Comparison of ENCODE assay signal across 8 cellular contexts in genomic region chr7:101542527-101543241, GRCh38.
DNase-seq lines count a peak whose midpoint lies in the region; ATAC-seq and TF ChIP-seq lines count a peak whose summit lies in the region.

No MANE protein-coding gene starts in this region.

- no peaks in the 10 kb centered on the region for H3K27me3 ChIP-seq in GM06990 (replicated peaks; ENCODE audit: control insufficient read depth, insufficient read depth, low read length)

- no peak for ATAC-seq in GM18873 (IDR thresholded peaks at IDR 0.05; ENCODE audit: low FRiP score, unreplicated experiment)

- H3K4me3 ChIP-seq in GM06990 (replicated peaks; ENCODE audit: low read depth, low read length), result no peak overlapping the region

- H3K36me3 ChIP-seq in GM06990 (ENCODE audit: control insufficient read depth, insufficient read depth, low read length), result no peaks in the 10 kb centered on the region

- peak overlapping the region in 2 of 5 experiments; percentile 29 to 55 for H3K27ac Mint-ChIP-seq in brain

- TF ChIP-seq CTCF in GM06990 (IDR thresholded peaks at IDR 0.05; ENCODE audit: insufficient read depth, low read length, poor library complexity, severe bottlenecking) (peak; percentile 81), brain (conservative IDR thresholded peaks at IDR 0.05) (peak; percentile 97 to 99)

- peak; percentile 33 for DNase-seq in GM06990 (ENCODE audit: extremely low read depth, insufficient read length)
- DNase-seq in NCI-H1092 (lab: John Stamatoyannopoulos, UW), result peak; percentile 73
- peak; percentile 33 for DNase-seq in UCSD-AML1 (lab: John Stamatoyannopoulos, UW; ENCODE audit: unreplicated experiment)
- DNase-seq in kidney glomerular epithelial cell (lab: John Stamatoyannopoulos, UW), result peak; percentile 42
- peak; percentile 76 for DNase-seq in stimulated activated CD4-positive, alpha-beta T cell treated with anti-CD3 and anti-CD28 coated beads, Interleukin-4, amount 100 ng/mL, for 1 hour
- no peak for DNase-seq in posterior vena cava (ENCODE audit: low spot score)

- H3K4me1 Mint-ChIP-seq in brain, result peaks cover 5% of the 10 kb centered on the region

- H3K9me3 Mint-ChIP-seq in brain, result no peaks in the 10 kb centered on the region

- peaks cover 3% of the 10 kb centered on the region for H3K27me3 Mint-ChIP-seq in brain

- no peak overlapping the region for H3K4me3 Mint-ChIP-seq in brain

- peaks cover 2% of the 10 kb centered on the region for H3K36me3 Mint-ChIP-seq in brain

- intact Hi-C loops in posterior vena cava (cut with DNase I), result loop anchor here in 1 of 2 donors (5.0 kb wide), 1 partner anchor 730 kb away; no protein-coding TSS in a partner anchor
